Comparison of ENCODE assay signal across 15 cellular contexts in the genomic region with DNA sequence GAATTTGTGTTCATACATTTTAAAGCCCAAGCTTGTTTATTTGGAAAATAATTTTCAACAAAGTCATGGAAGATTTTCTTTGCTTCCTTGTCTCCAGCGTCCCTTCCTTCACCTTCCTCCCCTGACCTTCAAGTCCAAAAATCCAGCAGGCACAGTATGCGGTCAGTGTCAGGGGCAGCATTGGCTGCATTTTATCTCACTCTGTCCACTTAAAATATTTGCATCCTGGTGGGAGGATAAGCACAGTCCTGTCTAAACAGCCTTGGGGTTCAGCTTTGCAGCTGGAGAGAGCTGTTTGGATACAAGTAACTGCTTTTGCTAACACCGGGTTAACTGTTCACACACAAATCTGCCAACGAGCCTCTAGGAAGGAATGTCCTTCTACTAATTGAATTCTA.
DNase-seq lines count a peak whose midpoint lies in the region; ATAC-seq and TF ChIP-seq lines count a peak whose summit lies in the region.
"Had no signal": no experiment of that assay in that cellular context is flagged by ENCODE, and none has a peak within 500 bp of the region (broad histone marks: within the 10 kb centered on the region; RNA-seq: fewer than 3 reads in every experiment).

No MANE protein-coding gene starts in this region.

- peaks cover 5% of the 10 kb centered on the region for H3K27me3 Mint-ChIP-seq in neural progenitor cell (ENCODE audit: insufficient read depth, low read depth)

- peaks cover 30% of the 10 kb centered on the region for H3K4me1 Mint-ChIP-seq in neural progenitor cell

- CTCF ChIA-PET in SK-N-SH (lab: Yijun Ruan, JAX): interaction anchor here (0.6 to 4.6 kb wide), 8 partner anchors 9 to 590 kb away, joined by 3 to 30 read pairs (median 4); no protein-coding TSS in a partner anchor

- ATAC-seq in SK-N-SH treated with all-trans-retinoic acid at 6 μM for 48 hours: no peak
- peak; percentile 53 to 60 (median 58) for ATAC-seq in heart left ventricle
- ATAC-seq in GM21515 (IDR thresholded peaks at IDR 0.05; ENCODE audit: unreplicated experiment): no peak
- ATAC-seq: activated naive CD4-positive, alpha-beta T cell treated with anti-CD3 and anti-CD28 coated beads, Interleukin-2, amount 50 U/mL, for 72 hours had no signal

- POLR2A ChIA-PET in SK-N-SH (lab: Yijun Ruan, JAX): no interaction called here

- H3K9me3 Mint-ChIP-seq in neural progenitor cell: no peaks in the 10 kb centered on the region
- H3K9me3 Mint-ChIP-seq: activated naive CD4-positive, alpha-beta T cell treated with anti-CD3 and anti-CD28 coated beads, Interleukin-2, amount 50 U/mL, for 72 hours; naive B cell had no signal

- H3K9me2 ChIP-seq in SK-N-SH: no peaks in the 10 kb centered on the region

- no peak overlapping the region for H2AFZ ChIP-seq in SK-N-SH (ENCODE audit: low read depth)
- no peak overlapping the region for H2AFZ ChIP-seq in neural progenitor cell (replicated peaks)

- H3K27ac Mint-ChIP-seq in neural progenitor cell: peak overlapping the region; percentile 23
- H3K27ac Mint-ChIP-seq: activated naive CD4-positive, alpha-beta T cell treated with anti-CD3 and anti-CD28 coated beads, Interleukin-2, amount 50 U/mL, for 72 hours had no signal

- 55% methylated on average over 4 of the region's 4 CpGs for WGBS in SK-N-SH (ENCODE audit: low lambda C conversion rate)
- 21 to 29% (median 27%) methylated on average over 3 to 4 of the region's 4 CpGs for WGBS in heart left ventricle, 4 donors

- H3K36me3 Mint-ChIP-seq in neural progenitor cell: no peaks in the 10 kb centered on the region
- H3K36me3 Mint-ChIP-seq: activated naive CD4-positive, alpha-beta T cell treated with anti-CD3 and anti-CD28 coated beads, Interleukin-2, amount 50 U/mL, for 72 hours; naive B cell had no signal

- H3F3A ChIP-seq in SK-N-SH (replicated peaks; ENCODE audit: insufficient read depth): no peaks in the 10 kb centered on the region
- peaks cover 6% of the 10 kb centered on the region for H3F3A ChIP-seq in neural progenitor cell (ENCODE audit: low read depth)

- TF ChIP-seq EP300 in SK-N-SH (IDR thresholded peaks at IDR 0.05; ENCODE audit: borderline replicate concordance in 1 of 2, low read depth in 1 of 2, low read length in 1 of 2): no peak

- no peaks in the 10 kb centered on the region for H3K79me2 ChIP-seq in SK-N-SH (ENCODE audit: insufficient read depth)
- no peaks in the 10 kb centered on the region for H3K79me2 ChIP-seq in neural progenitor cell (ENCODE audit: low read depth)

- no peak for TF ChIP-seq RAD21 in SK-N-SH (IDR thresholded peaks at IDR 0.05; ENCODE audit: low read length)

- intact Hi-C loops in heart left ventricle (cut with DNase I): loop anchor here in 6 of 10 donors (10.0 kb wide), 3 partner anchors 420 to 590 kb away; partner anchors contain the start of gene NFE2L2 (in 1 of the 6)
- intact Hi-C loops in vagina (cut with DNase I): loop anchor here (10.0 kb wide), 2 partner anchors 420 to 590 kb away; no protein-coding TSS in a partner anchor

- no peak for TF ChIP-seq CTCF in SK-N-SH (IDR thresholded peaks at IDR 0.05)
- TF ChIP-seq CTCF in heart left ventricle (IDR thresholded peaks at IDR 0.05): no peak
- no peak for TF ChIP-seq CTCF in neural progenitor cell (IDR thresholded peaks at IDR 0.05)
- TF ChIP-seq CTCF in vagina (IDR thresholded peaks at IDR 0.05): no peak

- H4K20me1 ChIP-seq in SK-N-SH (ENCODE audit: insufficient read depth) (no peaks in the 10 kb centered on the region), neural progenitor cell (ENCODE audit: low read depth) (no peaks in the 10 kb centered on the region)

- TF ChIP-seq POLR2A in heart left ventricle (IDR thresholded peaks at IDR 0.05) (no peak), vagina (IDR thresholded peaks at IDR 0.05) (no peak)

- H3K27ac ChIP-seq in SK-N-SH (ENCODE audit: low read depth in 2 of 2, low read length in 1 of 2) (no peak overlapping the region; a peak in 1 of 4 replicates), heart left ventricle (peak overlapping the region in 11 of 12 donors; percentile 8 to 74 (median 43)), neural progenitor cell (no peak overlapping the region), vagina (peak overlapping the region; percentile 12)
- H3K27ac ChIP-seq: HL-60, thoracic aorta, WERI-Rb-1 had no signal

- H3K4me3 ChIP-seq in SK-N-SH (ENCODE audit: low read depth in 2 of 2, low read length in 1 of 2): no peak overlapping the region
- H3K4me3 ChIP-seq in heart left ventricle: no peak overlapping the region
- no peak overlapping the region for H3K4me3 ChIP-seq in neural progenitor cell
- no peak overlapping the region for H3K4me3 ChIP-seq in vagina
- H3K4me3 ChIP-seq: thoracic aorta had no signal

- DNase-seq in SK-N-SH (peak; percentile 10), heart left ventricle (peak in 1 of 5 donors; percentile 35), neural progenitor cell (ENCODE audit: low spot score) (no peak), vagina (ENCODE audit: extremely low spot score in 2 of 2) (no peak), GOT3 (lab: John Stamatoyannopoulos, UW) (no peak)
- DNase-seq in activated CD4-positive, alpha-beta T cell treated with anti-CD3 and anti-CD28 coated beads, Interleukin-2, amount 50 U/mL, for 4 hours: no peak
- DNase-seq: activated CD8-positive, alpha-beta memory T cell treated with anti-CD3 and anti-CD28 coated beads, Interleukin-2, amount 50 U/mL, for 4 hours; Calu3 had no signal

- no peak overlapping the region for H3K4me3 Mint-ChIP-seq in neural progenitor cell
- H3K4me3 Mint-ChIP-seq: naive B cell had no signal

- H3K4me1 ChIP-seq in SK-N-SH (ENCODE audit: control insufficient read depth in 1 of 2, insufficient read depth in 2 of 2, low read depth in 1 of 2, low read length in 1 of 2) (peaks cover 0 to 23% of the 10 kb centered on the region in 2 experiments; a peak in 2 of 4 replicates), heart left ventricle (peaks cover 0 to 35% (median 13%) of the 10 kb centered on the region in 12 donors), neural progenitor cell (peaks cover 12% of the 10 kb centered on the region), vagina (no peaks in the 10 kb centered on the region)

- H3K9ac ChIP-seq in SK-N-SH (no peak overlapping the region), neural progenitor cell (no peak overlapping the region)

- H3K36me3 ChIP-seq in SK-N-SH (replicated peaks in 1 of 2; ENCODE audit: control insufficient read depth in 1 of 2, insufficient read depth in 2 of 2, low read length in 1 of 2) (no peaks in the 10 kb centered on the region), heart left ventricle (no peaks in the 10 kb centered on the region), neural progenitor cell (no peaks in the 10 kb centered on the region), vagina (no peaks in the 10 kb centered on the region)
- H3K36me3 ChIP-seq: thoracic aorta, WERI-Rb-1 had no signal

- H3K4me2 ChIP-seq in SK-N-SH: no peak overlapping the region
- H3K4me2 ChIP-seq in neural progenitor cell: no peak overlapping the region

- H3K9me3 ChIP-seq in SK-N-SH: no peaks in the 10 kb centered on the region
- H3K9me3 ChIP-seq in heart left ventricle: no peaks in the 10 kb centered on the region
- H3K9me3 ChIP-seq in neural progenitor cell (ENCODE audit: low read depth): no peaks in the 10 kb centered on the region
- H3K9me3 ChIP-seq in vagina: no peaks in the 10 kb centered on the region
- H3K9me3 ChIP-seq: thoracic aorta had no signal

- H3K27me3 ChIP-seq in SK-N-SH (ENCODE audit: insufficient read depth) (no peaks in the 10 kb centered on the region), heart left ventricle (no peaks in the 10 kb centered on the region), neural progenitor cell (no peaks in the 10 kb centered on the region), vagina (no peaks in the 10 kb centered on the region)

TF ChIP-seq in SK-N-SH, 30 proteins besides CTCF, POLR2A, EP300 and RAD21 (continues in another document):
- no peak for TF ChIP-seq JUND (IDR thresholded peaks at IDR 0.05)
- TF ChIP-seq, protein P1, sequence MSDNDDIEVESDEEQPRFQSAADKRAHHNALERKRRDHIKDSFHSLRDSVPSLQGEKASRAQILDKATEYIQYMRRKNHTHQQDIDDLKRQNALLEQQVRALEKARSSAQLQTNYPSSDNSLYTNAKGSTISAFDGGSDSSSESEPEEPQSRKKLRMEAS (IDR thresholded peaks at IDR 0.05; ENCODE audit: low read depth): no peak
- TF ChIP-seq RCOR1 (IDR thresholded peaks at IDR 0.05; ENCODE audit: low read length): no peak
- no peak for TF ChIP-seq MEF2A (IDR thresholded peaks at IDR 0.05; ENCODE audit: borderline replicate concordance, low read depth)
- no peak for TF ChIP-seq MXI1 (IDR thresholded peaks at IDR 0.05; ENCODE audit: low read depth, low read length)
- TF ChIP-seq RXRA (IDR thresholded peaks at IDR 0.05; ENCODE audit: borderline replicate concordance, low read depth): no peak

TF ChIP-seq in SK-N-SH treated with all-trans-retinoic acid at 6 μM for 48 hours, 23 proteins besides CTCF, POLR2A, EP300 and RAD21:
- no peak for TF ChIP-seq PATZ1 (CRISPR knock-in tag; IDR thresholded peaks at IDR 0.05; ENCODE audit: borderline replicate concordance)

Comparison
In these comparisons a context has a peak if more than half of its experiments do, and no peak if none do; other contexts are left out.
1. H3K27ac ChIP-seq: peak in heart left ventricle (11 of 12) and vagina (single experiment); none in SK-N-SH (0 of 2) and neural progenitor cell (single experiment).
2. ATAC-seq: peak in heart left ventricle (4 of 4); none in SK-N-SH treated with all-trans-retinoic acid at 6 μM for 48 hours (single experiment) and GM21515 (single experiment).